In the genomic region with DNA sequence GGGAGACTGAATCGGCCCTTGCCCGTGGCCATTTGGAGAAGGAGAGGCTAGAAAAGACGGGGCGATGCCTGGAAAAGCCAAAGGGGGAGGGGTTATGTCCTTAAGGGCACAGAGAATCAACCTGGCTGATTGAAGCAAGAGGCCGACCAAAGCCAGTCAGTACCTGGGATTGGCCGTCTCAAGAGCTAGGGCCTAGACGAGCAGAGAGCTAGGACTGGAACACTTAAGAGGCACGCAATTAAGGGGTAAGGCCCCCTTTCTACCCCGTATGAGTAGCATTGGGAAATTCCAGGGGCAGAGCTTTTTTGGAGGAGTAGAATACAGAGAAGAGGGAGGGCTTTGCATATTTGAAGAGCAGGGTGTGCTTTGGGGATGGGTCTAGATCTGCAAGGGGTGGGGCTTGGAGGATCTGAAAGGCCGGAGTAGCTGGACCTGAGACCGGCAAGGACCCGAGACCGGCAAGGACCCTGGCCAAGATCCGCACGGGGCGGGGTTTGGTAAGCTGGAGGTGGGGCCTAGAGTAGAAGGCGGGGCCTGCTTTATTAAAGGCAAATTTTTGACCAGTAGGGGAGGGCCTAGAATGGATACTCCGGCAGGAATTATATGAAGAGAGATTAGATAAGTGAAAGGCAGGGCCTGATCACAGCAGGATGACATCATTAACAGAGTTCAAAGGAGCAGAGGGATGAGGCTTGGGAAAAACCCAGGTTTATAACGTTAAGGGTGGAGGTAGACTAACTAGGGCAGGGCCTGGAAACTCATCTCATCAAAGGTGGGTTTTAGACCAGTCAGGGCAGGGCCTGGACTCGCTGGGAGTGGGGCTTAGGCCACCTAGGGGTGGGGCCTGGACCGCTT, we compare ENCODE assay signal across 9 cellular contexts. TPM values are rescaled to one million over a fixed set of nuclear protein-coding genes. Genes with fewer than 3 reads are reported as not detected.
DNase-seq lines count a peak whose midpoint lies in the region; ATAC-seq and TF ChIP-seq lines count a peak whose summit lies in the region.
"Had no signal": no experiment of that assay in that cellular context is flagged by ENCODE, and none has a peak within 500 bp of the region (broad histone marks: within the 10 kb centered on the region; RNA-seq: fewer than 3 reads in every experiment).

No MANE protein-coding gene starts in this region.

- intact Hi-C loops in esophagus squamous epithelium (cut with DNase I), result no loop called here

- 0 out of 2 replicates have a peak, but pooled peaks cover 6% of the 10 kb centered on the region for H3K27me3 ChIP-seq in GM23248 (replicated peaks; ENCODE audit: insufficient read depth)
- H3K27me3 ChIP-seq in esophagus squamous epithelium, result peaks cover 3 to 89% (median 12%) of the 10 kb centered on the region in 4 donors

- ATAC-seq in HG02623 (IDR thresholded peaks at IDR 0.05; ENCODE audit: unreplicated experiment), result no peak
- ATAC-seq in HG03159 (IDR thresholded peaks at IDR 0.05; ENCODE audit: unreplicated experiment), result no peak

- H3K27me3 Mint-ChIP-seq in progenitor cell of endocrine pancreas, result peaks cover 48% of the 10 kb centered on the region

- peaks cover 3% of the 10 kb centered on the region for H3K9me3 Mint-ChIP-seq in progenitor cell of endocrine pancreas (ENCODE audit: low read depth)

- H3K9ac ChIP-seq in GM23248, result no peak overlapping the region

- no peaks in the 10 kb centered on the region for H3K9me3 ChIP-seq in GM23248 (ENCODE audit: low read depth)
- H3K9me3 ChIP-seq in esophagus squamous epithelium, result peaks cover 0 to 3% (median 0%) of the 10 kb centered on the region in 3 donors

- no peaks in the 10 kb centered on the region for H3K9me2 ChIP-seq in GM23248 (ENCODE audit: insufficient read depth)

- peak overlapping the region; percentile 80 for H3K27ac Mint-ChIP-seq in progenitor cell of endocrine pancreas

- no peak for TF ChIP-seq POLR2A in esophagus squamous epithelium (IDR thresholded peaks at IDR 0.05)
- no peak for TF ChIP-seq POLR2A in erythroblast (IDR thresholded peaks at IDR 0.05; ENCODE audit: low read length)

- H3K36me3 Mint-ChIP-seq in progenitor cell of endocrine pancreas (ENCODE audit: insufficient read depth), result no peaks in the 10 kb centered on the region

- 32 to 36% methylated on average over 21 of the region's 21 CpGs for WGBS in GM23248 (ENCODE audit: low coverage in 1 of 2, low lambda C conversion rate in 2 of 2, missing lambda C conversion rate in 2 of 2), 2 experiments
- WGBS in esophagus squamous epithelium, 2 donors, result 28 to 29% methylated on average over 19 to 21 of the region's 21 CpGs

- H3K4me2 ChIP-seq in GM23248 (ENCODE audit: unreplicated experiment), result peak overlapping the region; percentile 65

- H3K27ac ChIP-seq in GM23248 (no peak overlapping the region), esophagus squamous epithelium (peak overlapping the region in 1 of 4 donors; percentile 28)

- in situ Hi-C loops in GM23248 (cut with MboI), result no loop called here

- DNase-seq in GM23248 (peak; percentile 38), RPMI8226 (peak; percentile 56), esophagus squamous epithelium (lab: John Stamatoyannopoulos, UW) (no peak), progenitor cell of endocrine pancreas (ENCODE audit: low spot score, unreplicated experiment) (no peak), erythroblast (lab: John Stamatoyannopoulos, UW) (no peak), Ammon's horn (ENCODE audit: low spot score) (no peak)

- H3K4me3 Mint-ChIP-seq in progenitor cell of endocrine pancreas (ENCODE audit: low read depth), result peak overlapping the region; percentile 79

- peak overlapping the region; percentile 64 for H2AFZ ChIP-seq in GM23248

- H3K4me1 ChIP-seq in GM23248 (ENCODE audit: insufficient read depth), result no peaks in the 10 kb centered on the region
- H3K4me1 ChIP-seq in esophagus squamous epithelium, result peaks cover 4 to 46% (median 16%) of the 10 kb centered on the region in 3 donors

- peaks cover 12% of the 10 kb centered on the region for H3K4me1 Mint-ChIP-seq in progenitor cell of endocrine pancreas (ENCODE audit: low read depth)

- H3F3A ChIP-seq in GM23248 (ENCODE audit: insufficient read depth), result peaks cover 11% of the 10 kb centered on the region; the same call in 1 of the 2 replicates

- TF ChIP-seq CTCF in esophagus squamous epithelium (IDR thresholded peaks at IDR 0.05) (no peak), progenitor cell of endocrine pancreas (IDR thresholded peaks at IDR 0.05; ENCODE audit: unreplicated experiment) (no peak)

- H4K20me1 ChIP-seq in GM23248 (ENCODE audit: insufficient read depth), result no peaks in the 10 kb centered on the region

- H3K36me3 ChIP-seq in GM23248 (ENCODE audit: low read depth) (no peaks in the 10 kb centered on the region), esophagus squamous epithelium (no peaks in the 10 kb centered on the region)

- peak overlapping the region; percentile 64 for H3K4me3 ChIP-seq in GM23248
- peak overlapping the region in 3 of 4 donors; percentile 25 to 51 (median 26) for H3K4me3 ChIP-seq in esophagus squamous epithelium

- H3K79me2 ChIP-seq in GM23248 (ENCODE audit: insufficient read depth), result no peaks in the 10 kb centered on the region

RNA-seq across cellular contexts. Expression of gene CACNG6, which starts 10.7 kb away (rescaled TPM):
- not detected in 2 replicates for total RNA-seq in GM23248 (2014; rRNA removed; shearing (Covaris generic))
- not detected in 2 replicates for polyA plus RNA-seq in GM23248 (2016; fragmentation: Nextera tagmentation; extraction: Ambion mirVana)
- total RNA-seq in esophagus squamous epithelium (1 to 10 TPM in 1 of 4 donors, not detected in 3; 1.4 TPM), progenitor cell of endocrine pancreas (7.6 and 8.4 TPM in 2 replicates)
- polyA plus RNA-seq: esophagus had no signal

RNA-seq across cellular contexts. Expression of gene CACNG8, which starts 18.0 kb away (rescaled TPM):
- total RNA-seq in GM23248 (2014; rRNA removed; shearing (Covaris generic)), result 0.11 TPM in 1 of 2 replicates, not detected in the other
- not detected in 2 replicates for polyA plus RNA-seq in GM23248 (2016; fragmentation: Nextera tagmentation; extraction: Ambion mirVana)
- total RNA-seq in esophagus squamous epithelium (not detected), progenitor cell of endocrine pancreas (0.36 and 0.40 TPM in 2 replicates)

Comparison
In these comparisons a context has a peak if more than half of its experiments do, and no peak if none do; other contexts are left out.
1. DNase-seq: peak in GM23248 (single experiment) and RPMI8226 (single experiment); none in esophagus squamous epithelium (single experiment), progenitor cell of endocrine pancreas (single experiment), erythroblast (0 of 2) and Ammon's horn (single experiment).